Comparison of ENCODE assay signal across 11 cellular contexts in the genomic region with DNA sequence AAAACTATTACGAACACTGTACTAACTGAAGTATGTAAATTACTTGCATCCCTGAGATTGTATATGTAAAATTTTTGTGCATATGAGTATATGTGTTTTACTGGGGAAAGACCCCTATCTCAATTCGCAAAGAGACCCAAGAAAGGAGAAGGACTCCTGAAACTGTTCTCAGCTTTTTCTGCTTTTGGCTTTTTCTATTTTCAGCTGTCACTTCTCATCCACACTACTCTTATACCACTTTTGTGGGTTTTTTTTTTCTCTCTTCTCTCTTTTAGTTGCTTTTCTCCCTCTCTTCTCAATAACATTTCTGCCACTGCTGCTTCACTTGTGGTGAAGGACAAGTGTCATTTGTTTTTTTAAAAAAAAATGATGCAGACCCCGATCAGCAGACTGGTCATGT. TPM values are rescaled to one million over a fixed set of nuclear protein-coding genes. Genes with fewer than 3 reads are reported as not detected.
A peak's percentile ranks its signal among the peaks of the same experiment; 100 is the strongest.
DNase-seq lines count a peak whose midpoint lies in the region; ATAC-seq and TF ChIP-seq lines count a peak whose summit lies in the region.
"Had no signal": no experiment of that assay in that cellular context is flagged by ENCODE, and none has a peak within 500 bp of the region (broad histone marks: within the 10 kb centered on the region; RNA-seq: fewer than 3 reads in every experiment).

No MANE protein-coding gene starts in this region.

- intact Hi-C loops in heart left ventricle (cut with DNase I) (loop anchor here in 3 of 10 donors (5.0 to 10.0 kb wide), 4 partner anchors 36 to 71 kb away; partner anchors contain the start of gene NIN (in 1 of the 3)), left cardiac atrium (cut with DNase I) (no loop called here), spleen (cut with DNase I; ENCODE audit: low total_unique reads) (no loop called here)

- no peak for DNase-seq in heart left ventricle
- DNase-seq in left cardiac atrium, result no peak
- peak; percentile 18 for DNase-seq in NAMALWA (ENCODE audit: low spot score)
- DNase-seq in spleen, result no peak
- no peak for DNase-seq in stimulated activated naive CD4-positive, alpha-beta T cell treated with Interleukin-2 at 50 U/mL for 16 hours (lab: John Stamatoyannopoulos, UW)
- DNase-seq in OCI-M2 (lab: John Stamatoyannopoulos, UW; ENCODE audit: unreplicated experiment), result no peak
- DNase-seq: upper lobe of right lung had no signal

- H3K36me3 ChIP-seq in heart left ventricle, result peaks cover 0 to 41% (median 22%) of the 10 kb centered on the region in 9 donors
- H3K36me3 ChIP-seq in spleen, result peaks cover 0 to 64% (median 8%) of the 10 kb centered on the region in 6 donors

- TF ChIP-seq POLR2A in heart left ventricle (IDR thresholded peaks at IDR 0.05) (no peak), spleen (IDR thresholded peaks at IDR 0.05) (no peak)

- 57 to 72% (median 61%) methylated on average over 3 of the region's 3 CpGs for WGBS in heart left ventricle, 4 donors
- WGBS in spleen, 5 donors, result 57 to 79% (median 64%) methylated on average over 3 of the region's 3 CpGs

- H3K27me3 ChIP-seq in heart left ventricle (no peaks in the 10 kb centered on the region), spleen (replicated peaks in 1 of 7) (no peaks in the 10 kb centered on the region)
- H3K27me3 ChIP-seq: upper lobe of right lung had no signal

- H3K9me3 ChIP-seq in heart left ventricle (no peaks in the 10 kb centered on the region), spleen (no peaks in the 10 kb centered on the region)
- H3K9me3 ChIP-seq: upper lobe of right lung had no signal

- H3K4me3 ChIP-seq in heart left ventricle (peak overlapping the region in 9 of 12 donors; percentile 14 to 55 (median 41)), spleen (no peak overlapping the region)
- H3K4me3 ChIP-seq: upper lobe of right lung had no signal

- TF ChIP-seq CTCF in heart left ventricle (IDR thresholded peaks at IDR 0.05), result no peak
- TF ChIP-seq CTCF in spleen (IDR thresholded peaks at IDR 0.05 in 8 of 11, conservative IDR thresholded peaks at IDR 0.05 in 3 of 11), result no peak

- H3K4me1 ChIP-seq in heart left ventricle, result peaks cover 0 to 52% (median 16%) of the 10 kb centered on the region in 12 donors
- peaks cover 22 to 100% (median 78%) of the 10 kb centered on the region in 6 donors for H3K4me1 ChIP-seq in spleen
- H3K4me1 ChIP-seq: parathyroid adenoma, upper lobe of right lung had no signal

- H3K27ac ChIP-seq in heart left ventricle (peak overlapping the region in 11 of 12 donors; percentile 45 to 85 (median 72)), spleen (peak overlapping the region in 7 of 8 donors; percentile 8 to 80 (median 62))
- H3K27ac ChIP-seq: HL-60, parathyroid adenoma, upper lobe of right lung had no signal

- no peak for ATAC-seq in heart left ventricle
- no peak for ATAC-seq in left cardiac atrium
- peak; percentile 35 for ATAC-seq in GM21723 (IDR thresholded peaks at IDR 0.05; ENCODE audit: unreplicated experiment)
- no peak for ATAC-seq in GM18520 (IDR thresholded peaks at IDR 0.05; ENCODE audit: unreplicated experiment)
- ATAC-seq: upper lobe of right lung had no signal

RNA-seq across cellular contexts. Expression of gene NIN, which starts 39.8 kb away (rescaled TPM):
- total RNA-seq in heart left ventricle (10 to 100 TPM; 17.9 to 48.3 (median 25.8) TPM), left cardiac atrium (10 to 100 TPM; 31.8 to 41.9 TPM), spleen (100 to 1,000 TPM in 3 of 7 donors, 10 to 100 TPM in 4; 93.7 to 139 (median 99.8) TPM)
- polyA plus RNA-seq in heart left ventricle (10 to 100 TPM; 11.7 to 12.5 TPM), spleen (10 to 100 TPM; 11.8 to 15.4 (median 15.1) TPM)

Comparison
In these comparisons a context has a peak if more than half of its experiments do, and no peak if none do; other contexts are left out.
1. H3K4me3 ChIP-seq: peak in heart left ventricle (9 of 12); none in spleen (0 of 8).